9 cellular contexts compared by ENCODE assay signal in the genomic region with DNA sequence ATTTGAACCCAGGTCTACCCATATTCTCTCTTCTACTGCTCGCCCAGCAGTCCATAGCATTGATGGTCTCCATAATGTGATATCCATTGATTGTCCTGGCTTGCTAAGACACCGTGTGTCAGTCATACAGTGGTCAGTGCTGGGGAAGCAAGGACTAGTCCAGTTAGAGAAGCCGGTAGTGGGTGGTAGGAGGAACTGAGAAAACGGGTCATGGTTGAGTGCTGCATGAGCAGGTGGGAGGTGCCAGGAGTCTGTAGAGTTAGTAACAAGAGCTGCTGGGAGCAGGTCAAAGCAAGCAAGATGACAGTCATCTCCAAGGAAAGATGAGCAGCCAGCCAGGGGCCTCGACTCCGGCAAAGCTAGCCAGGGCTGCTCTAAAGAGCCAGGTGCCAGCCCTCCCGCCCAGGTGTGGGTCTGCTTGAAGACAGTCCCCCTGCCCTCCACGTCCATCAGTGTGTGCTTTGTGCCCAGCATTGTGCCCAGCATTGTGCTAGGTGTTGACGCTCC. TPM values are rescaled to one million over a fixed set of nuclear protein-coding genes. Genes with fewer than 3 reads are reported as not detected.
DNase-seq lines count a peak whose midpoint lies in the region; ATAC-seq lines count a peak whose summit lies in the region.
"Had no signal": no experiment of that assay in that cellular context is flagged by ENCODE, and none has a peak within 500 bp of the region (broad histone marks: within the 10 kb centered on the region; RNA-seq: fewer than 3 reads in every experiment).

No MANE protein-coding gene starts in this region.

- no peak overlapping the region for H2AFZ ChIP-seq in GM23248

- H3K36me3 ChIP-seq in GM23248 (ENCODE audit: low read depth) (no peaks in the 10 kb centered on the region), aorta (ENCODE audit: control insufficient read depth in 1 of 2, insufficient read depth in 2 of 2, low read length in 1 of 2) (no peaks in the 10 kb centered on the region)
- H3K36me3 ChIP-seq: neutrophil had no signal

- intact Hi-C loops in aorta (cut with DNase I), result no loop called here

- no peak overlapping the region for H3K9ac ChIP-seq in GM23248

- peak; percentile 37 for DNase-seq in SIG-M5 treated with dmso at 0.1 percent for 504 hours (lab: John Stamatoyannopoulos, UW; ENCODE audit: unreplicated experiment)
- no peak for DNase-seq in SIG-M5 (lab: John Stamatoyannopoulos, UW)
- peak; percentile 43 for DNase-seq in GM23248
- peak; percentile 79 for DNase-seq in MV-4-11 (lab: John Stamatoyannopoulos, UW)
- no peak for DNase-seq in aorta
- no peak for DNase-seq in COR-L47 (lab: John Stamatoyannopoulos, UW)
- DNase-seq in activated CD8-positive, alpha-beta memory T cell treated with anti-CD3 and anti-CD28 coated beads for 24 hours, result no peak

- H3K4me2 ChIP-seq in GM23248 (ENCODE audit: unreplicated experiment), result peak overlapping the region; percentile 44

- H3K4me3 ChIP-seq in GM23248 (no peak overlapping the region), aorta (ENCODE audit: low read length in 2 of 2) (no peak overlapping the region)

- H3K27ac ChIP-seq in GM23248 (peak overlapping the region; percentile 54; the same call in 1 of the 2 replicates), aorta (ENCODE audit: low read depth in 1 of 2, low read length in 2 of 2) (no peak overlapping the region)
- H3K27ac ChIP-seq: neutrophil had no signal

- WGBS in GM23248 (ENCODE audit: low coverage in 1 of 2, low lambda C conversion rate in 2 of 2, missing lambda C conversion rate in 2 of 2), 2 experiments, result 73 to 76% methylated on average over 9 of the region's 9 CpGs
- 85 to 87% methylated on average over 9 of the region's 9 CpGs for WGBS in aorta, 2 donors

- peaks cover 35% of the 10 kb centered on the region for H3K4me1 ChIP-seq in GM23248 (ENCODE audit: insufficient read depth)
- H3K4me1 ChIP-seq in aorta (ENCODE audit: control insufficient read depth in 1 of 2, insufficient read depth in 2 of 2, low read length in 2 of 2), result peaks cover 0 to 5% of the 10 kb centered on the region in 2 donors

- ATAC-seq in esophagus mucosa (peak; percentile 68), aorta (ENCODE audit: low FRiP score) (peak; percentile 23)

- no peaks in the 10 kb centered on the region for H4K20me1 ChIP-seq in GM23248 (ENCODE audit: insufficient read depth)

- in situ Hi-C loops in GM23248 (cut with MboI), result loop anchor here (25.0 kb wide), 1 partner anchor 587 kb away; no protein-coding TSS in a partner anchor

- H3F3A ChIP-seq in GM23248 (ENCODE audit: insufficient read depth), result peaks cover 33% of the 10 kb centered on the region

- H3K9me3 ChIP-seq in GM23248 (ENCODE audit: low read depth), result no peaks in the 10 kb centered on the region
- H3K9me3 ChIP-seq in aorta (ENCODE audit: control insufficient read depth, low read length), result no peaks in the 10 kb centered on the region
- H3K9me3 ChIP-seq: neutrophil had no signal

- H3K27me3 ChIP-seq in GM23248 (replicated peaks; ENCODE audit: insufficient read depth), result no peaks in the 10 kb centered on the region
- no peaks in the 10 kb centered on the region for H3K27me3 ChIP-seq in aorta (ENCODE audit: control insufficient read depth in 1 of 2, insufficient read depth in 2 of 2, low read length in 1 of 2)
- H3K27me3 ChIP-seq: neutrophil had no signal

- H3K9me2 ChIP-seq in GM23248 (ENCODE audit: insufficient read depth), result no peaks in the 10 kb centered on the region

- no peaks in the 10 kb centered on the region for H3K79me2 ChIP-seq in GM23248 (ENCODE audit: insufficient read depth)

RNA-seq across cellular contexts. Expression of a gene that starts 29.5 kb away (rescaled TPM):
- total RNA-seq in GM23248 (2014; rRNA removed; shearing (Covaris generic)), result 21.0 and 24.5 TPM in 2 replicates
- polyA plus RNA-seq in GM23248 (2016; fragmentation: Nextera tagmentation; extraction: Ambion mirVana) (15.4 and 16.1 TPM in 2 replicates), aorta (10 to 100 TPM; 16.3 to 28.9 TPM)
- total RNA-seq in esophagus mucosa (37.0 TPM), aorta (10 to 100 TPM; 46.9 to 60.0 TPM)

Comparison
In these comparisons a context has a peak if more than half of its experiments do, and no peak if none do; other contexts are left out.
1. DNase-seq: peak in SIG-M5 treated with dmso at 0.1 percent for 504 hours (single experiment), GM23248 (single experiment) and MV-4-11 (single experiment); none in SIG-M5 (single experiment), aorta (0 of 2), COR-L47 (single experiment) and activated CD8-positive, alpha-beta memory T cell treated with anti-CD3 and anti-CD28 coated beads for 24 hours (single experiment).